20 cellular contexts compared by ENCODE assay signal in the genomic region with DNA sequence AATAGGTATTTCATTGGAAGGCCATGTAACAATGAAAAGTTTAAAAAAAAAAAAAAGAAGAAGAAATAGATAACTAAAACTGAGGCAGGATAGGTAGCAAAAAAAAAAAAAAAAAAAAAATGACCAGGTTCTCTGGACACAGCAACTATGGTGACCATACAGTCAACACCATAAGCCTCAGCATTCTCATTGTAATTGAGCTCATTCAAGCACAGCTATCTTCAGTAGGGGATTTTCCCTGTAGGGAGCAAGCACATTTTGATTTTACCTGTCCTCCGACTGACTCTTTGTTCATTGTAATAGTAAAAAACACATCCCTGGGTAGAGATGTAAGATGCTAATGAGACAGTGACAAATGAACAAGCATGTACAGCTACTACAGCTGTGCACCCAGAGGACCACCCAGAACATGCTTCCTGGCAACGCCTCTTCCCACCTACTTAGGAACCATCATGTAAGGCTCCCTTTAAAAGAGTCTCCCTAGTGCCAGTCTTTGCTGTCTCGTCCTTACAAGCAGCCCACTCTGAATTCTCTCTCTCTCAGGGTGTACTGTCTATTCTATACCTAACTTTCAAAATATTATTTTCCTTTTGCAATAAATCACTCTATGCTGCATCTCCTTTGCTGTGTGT.
DNase-seq lines count a peak whose midpoint lies in the region; ATAC-seq and TF ChIP-seq lines count a peak whose summit lies in the region.
"Had no signal": no experiment of that assay in that cellular context is flagged by ENCODE, and none has a peak within 500 bp of the region (broad histone marks: within the 10 kb centered on the region; RNA-seq: fewer than 3 reads in every experiment).

No MANE protein-coding gene starts in this region.

- CTCF ChIA-PET in activated CD4-positive, alpha-beta T cell treated with anti-CD3 and anti-CD28 coated beads, Interleukin-2, amount 10 ng/mL, durations not matched to agents 7 days and 5 days (lab: Charles Lee) = interaction anchor here (0.6 to 0.7 kb wide), 2 partner anchors 33 to 64 kb away, joined by 3 read pairs; no protein-coding TSS in a partner anchor
- CTCF ChIA-PET in T-cell (lab: Charles Lee) = interaction anchor here (0.5 to 1.7 kb wide), 9 partner anchors 11 to 222 kb away, joined by 3 to 8 read pairs (median 3); partner anchors contain the start of gene STK10 (in 1 of the 2)

- H3K9me3 Mint-ChIP-seq in activated CD4-positive, alpha-beta T cell treated with anti-CD3 and anti-CD28 coated beads, Interleukin-2, amount 10 ng/mL, durations not matched to agents 7 days and 5 days = no peaks in the 10 kb centered on the region
- H3K9me3 Mint-ChIP-seq in T-cell = no peaks in the 10 kb centered on the region
- no peaks in the 10 kb centered on the region for H3K9me3 Mint-ChIP-seq in effector memory CD8-positive, alpha-beta T cell
- H3K9me3 Mint-ChIP-seq: activated B cell treated with CpG ODN at 0.5 μM for 24 hours; activated naive CD4-positive, alpha-beta T cell treated with anti-CD3 and anti-CD28 coated beads, Interleukin-2, amount 50 U/mL, for 72 hours had no signal

- ATAC-seq in T-cell (replicated peaks in 1 of 4) (no peak), omental fat pad (ENCODE audit: low FRiP score) (peak; percentile 41), SK-N-SH treated with all-trans-retinoic acid at 6 μM for 48 hours (no peak), HG03045 (IDR thresholded peaks at IDR 0.05; ENCODE audit: unreplicated experiment) (no peak)
- ATAC-seq in effector memory CD8-positive, alpha-beta T cell (replicated peaks) = no peak
- ATAC-seq: activated naive CD4-positive, alpha-beta T cell treated with anti-CD3 and anti-CD28 coated beads, Interleukin-2, amount 50 U/mL, for 72 hours; HepG2 had no signal

- peaks cover 55% of the 10 kb centered on the region for H3K4me1 Mint-ChIP-seq in activated CD4-positive, alpha-beta T cell treated with anti-CD3 and anti-CD28 coated beads, Interleukin-2, amount 10 ng/mL, durations not matched to agents 7 days and 5 days
- peaks cover 52 to 61% (median 60%) of the 10 kb centered on the region in 3 donors for H3K4me1 Mint-ChIP-seq in T-cell
- peaks cover 40 to 50% of the 10 kb centered on the region in 2 donors for H3K4me1 Mint-ChIP-seq in effector memory CD8-positive, alpha-beta T cell (ENCODE audit: low read depth in 2 of 2)

- DNase-seq in activated CD4-positive, alpha-beta T cell treated with anti-CD3 and anti-CD28 coated beads, Interleukin-2, amount 10 ng/mL, durations not matched to agents 7 days and 5 days = no peak
- no peak for DNase-seq in activated CD4-positive, alpha-beta T cell treated with anti-CD3 and anti-CD28 coated beads for 48 hours
- DNase-seq in T-cell (no peak), omental fat pad (ENCODE audit: low spot score) (no peak), NCI-H2081 treated with DMSO at 0.1 percent for 48 hours (lab: John Stamatoyannopoulos, UW) (no peak)
- DNase-seq in effector memory CD8-positive, alpha-beta T cell = no peak
- DNase-seq: activated B cell treated with CpG ODN at 0.5 μM for 24 hours, brain microvascular endothelial cell, C1 segment of cervical spinal cord, DMS153, H7, kidney, NCI-H1436, NCI-H82, SHP77 treated with DMSO at 0.1 percent for 48 hours had no signal

- no peak for TF ChIP-seq CTCF in omental fat pad (IDR thresholded peaks at IDR 0.05)

- H3K27me3 Mint-ChIP-seq in activated CD4-positive, alpha-beta T cell treated with anti-CD3 and anti-CD28 coated beads, Interleukin-2, amount 10 ng/mL, durations not matched to agents 7 days and 5 days = no peaks in the 10 kb centered on the region
- no peaks in the 10 kb centered on the region for H3K27me3 Mint-ChIP-seq in T-cell
- H3K27me3 Mint-ChIP-seq in effector memory CD8-positive, alpha-beta T cell = no peaks in the 10 kb centered on the region
- H3K27me3 Mint-ChIP-seq: activated B cell treated with CpG ODN at 0.5 μM for 24 hours, progenitor cell of endocrine pancreas had no signal

- H3K4me3 Mint-ChIP-seq in activated CD4-positive, alpha-beta T cell treated with anti-CD3 and anti-CD28 coated beads, Interleukin-2, amount 10 ng/mL, durations not matched to agents 7 days and 5 days = no peak overlapping the region
- H3K4me3 Mint-ChIP-seq in T-cell = peak overlapping the region in 1 of 3 donors; percentile 54
- H3K4me3 Mint-ChIP-seq in effector memory CD8-positive, alpha-beta T cell = no peak overlapping the region
- H3K4me3 Mint-ChIP-seq: activated B cell treated with CpG ODN at 0.5 μM for 24 hours had no signal

- POLR2A ChIA-PET in activated CD4-positive, alpha-beta T cell treated with anti-CD3 and anti-CD28 coated beads, Interleukin-2, amount 10 ng/mL, durations not matched to agents 7 days and 5 days (lab: Charles Lee) = no interaction called here
- POLR2A ChIA-PET in T-cell (lab: Charles Lee) = interaction anchor here (0.5 to 0.7 kb wide), 4 partner anchors 64 to 706 kb away, joined by 4 to 16 read pairs (median 6); no protein-coding TSS in a partner anchor

- peaks cover 61% of the 10 kb centered on the region for H3K36me3 Mint-ChIP-seq in activated CD4-positive, alpha-beta T cell treated with anti-CD3 and anti-CD28 coated beads, Interleukin-2, amount 10 ng/mL, durations not matched to agents 7 days and 5 days (ENCODE audit: low read depth)
- peaks cover 41% of the 10 kb centered on the region for H3K36me3 Mint-ChIP-seq in T-cell
- peaks cover 80% of the 10 kb centered on the region for H3K36me3 Mint-ChIP-seq in effector memory CD8-positive, alpha-beta T cell (ENCODE audit: insufficient read depth)

- H3K27ac Mint-ChIP-seq in activated CD4-positive, alpha-beta T cell treated with anti-CD3 and anti-CD28 coated beads, Interleukin-2, amount 10 ng/mL, durations not matched to agents 7 days and 5 days = peak overlapping the region; percentile 59
- H3K27ac Mint-ChIP-seq in T-cell = peak overlapping the region; percentile 85 to 89
- peak overlapping the region; percentile 47 to 50 for H3K27ac Mint-ChIP-seq in effector memory CD8-positive, alpha-beta T cell
- H3K27ac Mint-ChIP-seq: activated B cell treated with CpG ODN at 0.5 μM for 24 hours; activated naive CD4-positive, alpha-beta T cell treated with anti-CD3 and anti-CD28 coated beads, Interleukin-2, amount 50 U/mL, for 72 hours; progenitor cell of endocrine pancreas had no signal

TF ChIP-seq in SK-N-SH treated with all-trans-retinoic acid at 6 μM for 48 hours, 23 proteins besides CTCF, POLR2A, EP300 and RAD21:
- TF ChIP-seq CREB5 (CRISPR knock-in tag; IDR thresholded peaks at IDR 0.05; ENCODE audit: low read depth) = no peak
- no peak for TF ChIP-seq ZFP30 (CRISPR knock-in tag; IDR thresholded peaks at IDR 0.05)
- no peak for TF ChIP-seq RARB (CRISPR knock-in tag; IDR thresholded peaks at IDR 0.05)
- TF ChIP-seq ISL1 (CRISPR knock-in tag; IDR thresholded peaks at IDR 0.05) = no peak
- TF ChIP-seq PATZ1 (CRISPR knock-in tag; IDR thresholded peaks at IDR 0.05; ENCODE audit: borderline replicate concordance) = no peak
- no peak for TF ChIP-seq ZNF70 (CRISPR knock-in tag; IDR thresholded peaks at IDR 0.05)
- no peak for TF ChIP-seq ZFP3 (CRISPR knock-in tag; IDR thresholded peaks at IDR 0.05)
- TF ChIP-seq TCF4 (CRISPR knock-in tag; IDR thresholded peaks at IDR 0.05; ENCODE audit: borderline replicate concordance) = no peak
- no peak for TF ChIP-seq CSRNP3 (CRISPR knock-in tag; IDR thresholded peaks at IDR 0.05)
- no peak for TF ChIP-seq ESRRG (CRISPR knock-in tag; IDR thresholded peaks at IDR 0.05)
- TF ChIP-seq ARNTL (CRISPR knock-in tag; IDR thresholded peaks at IDR 0.05; ENCODE audit: borderline replicate concordance, low read depth) = no peak
- TF ChIP-seq BACH2 (CRISPR knock-in tag; IDR thresholded peaks at IDR 0.05; ENCODE audit: borderline replicate concordance) = no peak
- TF ChIP-seq SNAI2 (CRISPR knock-in tag; IDR thresholded peaks at IDR 0.05) = no peak
